In the genomic region with DNA sequence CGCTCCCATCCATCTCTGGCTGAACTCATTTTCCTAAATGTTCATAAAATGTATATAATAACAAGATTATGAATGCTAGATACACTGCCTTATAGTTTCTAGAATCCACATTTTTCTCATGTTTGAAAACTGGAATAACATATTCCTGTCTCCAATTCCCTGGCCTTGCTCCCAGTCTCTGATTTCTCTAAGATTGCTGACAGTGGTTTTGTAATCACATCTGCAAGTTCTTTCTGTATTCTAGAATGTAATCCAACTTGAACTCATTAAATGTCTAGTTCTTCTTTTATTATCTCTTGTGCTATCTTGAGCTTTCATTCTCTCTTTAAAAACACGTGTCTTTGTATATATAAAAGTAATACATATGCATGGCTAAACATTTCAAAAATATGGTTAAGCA, we compare ENCODE assay signal across 26 cellular contexts.
DNase-seq lines count a peak whose midpoint lies in the region; ATAC-seq and TF ChIP-seq lines count a peak whose summit lies in the region.
"Had no signal": no experiment of that assay in that cellular context is flagged by ENCODE, and none has a peak within 500 bp of the region (broad histone marks: within the 10 kb centered on the region; RNA-seq: fewer than 3 reads in every experiment).

No MANE protein-coding gene starts in this region.

- H3K27me3 ChIP-seq in SK-N-SH (ENCODE audit: insufficient read depth) (no peaks in the 10 kb centered on the region), smooth muscle cell (ENCODE audit: low read depth) (no peaks in the 10 kb centered on the region)
- no peaks in the 10 kb centered on the region for H3K27me3 ChIP-seq in CD8-positive, alpha-beta memory T cell (ENCODE audit: insufficient read depth, low read length, poor library complexity, severe bottlenecking)
- H3K27me3 ChIP-seq: testis had no signal

- peaks cover 0 to 13% (median 5%) of the 10 kb centered on the region in 5 donors for H3K9me3 Mint-ChIP-seq in CD8-positive, alpha-beta memory T cell
- H3K9me3 Mint-ChIP-seq in WTC11, result no peaks in the 10 kb centered on the region

- H3K4me3 ChIP-seq in SK-N-SH (ENCODE audit: low read depth in 2 of 2, low read length in 1 of 2) (no peak overlapping the region), astrocyte of the cerebellum (ENCODE audit: low read depth, low read length) (no peak overlapping the region), fibroblast of pulmonary artery (replicated peaks; ENCODE audit: low read depth, low read length) (no peak overlapping the region), smooth muscle cell (no peak overlapping the region)
- H3K4me3 ChIP-seq in CD8-positive, alpha-beta memory T cell (ENCODE audit: low read length), result no peak overlapping the region
- H3K4me3 ChIP-seq: testis had no signal

- no peaks in the 10 kb centered on the region for H3K9me2 ChIP-seq in SK-N-SH

- no peaks in the 10 kb centered on the region for H3K36me3 Mint-ChIP-seq in CD8-positive, alpha-beta memory T cell
- H3K36me3 Mint-ChIP-seq in WTC11, result no peaks in the 10 kb centered on the region
- H3K36me3 Mint-ChIP-seq: natural killer cell treated with Interleukin-12 subunit alpha and Interleukin-12 subunit beta and Interleukin-15 and Interleukin-18, amount 100 ng/mL, for 72 hours; stimulated activated naive B cell treated with anti-CD40 and anti-IgM and Interleukin-4, amounts not matched to agents 10 μg/mL and 1 μg/mL and 100 μg/mL, for 72 hours had no signal

- H4K20me1 ChIP-seq in SK-N-SH (ENCODE audit: insufficient read depth) (no peaks in the 10 kb centered on the region), smooth muscle cell (ENCODE audit: low read depth) (no peaks in the 10 kb centered on the region)

- 0 out of 4 replicates have a peak, but pooled peaks of 1 of the 2 experiments have one; percentile 15 for TF ChIP-seq EP300 in SK-N-SH (IDR thresholded peaks at IDR 0.05; ENCODE audit: borderline replicate concordance in 1 of 2, low read depth in 1 of 2, low read length in 1 of 2)

- no peaks in the 10 kb centered on the region for H3K79me2 ChIP-seq in SK-N-SH (ENCODE audit: insufficient read depth)
- no peaks in the 10 kb centered on the region for H3K79me2 ChIP-seq in smooth muscle cell (ENCODE audit: low read depth)

- H3K9me3 ChIP-seq in SK-N-SH (no peaks in the 10 kb centered on the region), smooth muscle cell (replicated peaks; ENCODE audit: low read depth) (no peaks in the 10 kb centered on the region)
- no peaks in the 10 kb centered on the region for H3K9me3 ChIP-seq in CD8-positive, alpha-beta memory T cell (ENCODE audit: low read length)
- H3K9me3 ChIP-seq: testis had no signal

- no peak overlapping the region for H3K4me3 Mint-ChIP-seq in CD8-positive, alpha-beta memory T cell
- no peak overlapping the region for H3K4me3 Mint-ChIP-seq in WTC11
- H3K4me3 Mint-ChIP-seq: activated CD8-positive, alpha-beta T cell treated with anti-CD3 and anti-CD28 coated beads, Interleukin-2, amount 10 ng/mL, durations not matched to agents 7 days and 5 days; activated naive CD4-positive, alpha-beta T cell treated with anti-CD3 and anti-CD28 coated beads for 36 hours; CD4-positive, alpha-beta T cell; natural killer cell treated with Interleukin-12 subunit alpha and Interleukin-12 subunit beta and Interleukin-15 and Interleukin-18, amount 100 ng/mL, for 72 hours; stimulated activated naive B cell treated with anti-CD40 and anti-IgM and Interleukin-4, amounts not matched to agents 10 μg/mL and 1 μg/mL and 100 μg/mL, for 72 hours had no signal

- H3K4me1 ChIP-seq in SK-N-SH (ENCODE audit: control insufficient read depth in 1 of 2, insufficient read depth in 2 of 2, low read depth in 1 of 2, low read length in 1 of 2) (peaks cover 5 to 6% of the 10 kb centered on the region in 2 experiments; a peak in 3 of 4 replicates), smooth muscle cell (ENCODE audit: low read depth) (peaks cover 12% of the 10 kb centered on the region)
- no peaks in the 10 kb centered on the region for H3K4me1 ChIP-seq in CD8-positive, alpha-beta memory T cell (ENCODE audit: insufficient read depth, low read length)

- 48% methylated on average over 2 of the region's 2 CpGs for WGBS in SK-N-SH (ENCODE audit: low lambda C conversion rate)
- 56% methylated on average over 2 of the region's 2 CpGs for WGBS in smooth muscle cell (ENCODE audit: low lambda C conversion rate)

- no peak overlapping the region for H3K27ac Mint-ChIP-seq in CD8-positive, alpha-beta memory T cell
- H3K27ac Mint-ChIP-seq in WTC11, result no peak overlapping the region
- H3K27ac Mint-ChIP-seq: activated CD8-positive, alpha-beta T cell treated with anti-CD3 and anti-CD28 coated beads, Interleukin-2, amount 10 ng/mL, durations not matched to agents 7 days and 5 days; activated naive CD4-positive, alpha-beta T cell treated with anti-CD3 and anti-CD28 coated beads for 36 hours; CD4-positive, alpha-beta T cell; natural killer cell treated with Interleukin-12 subunit alpha and Interleukin-12 subunit beta and Interleukin-15 and Interleukin-18, amount 100 ng/mL, for 72 hours; stimulated activated naive B cell treated with anti-CD40 and anti-IgM and Interleukin-4, amounts not matched to agents 10 μg/mL and 1 μg/mL and 100 μg/mL, for 72 hours had no signal

- no peaks in the 10 kb centered on the region for H3K4me1 Mint-ChIP-seq in CD8-positive, alpha-beta memory T cell
- peaks cover 32% of the 10 kb centered on the region for H3K4me1 Mint-ChIP-seq in WTC11
- H3K4me1 Mint-ChIP-seq: stimulated activated naive B cell treated with anti-CD40 and anti-IgM and Interleukin-4, amounts not matched to agents 10 μg/mL and 1 μg/mL and 100 μg/mL, for 72 hours had no signal

- H3K9ac ChIP-seq in SK-N-SH, result no peak overlapping the region
- no peak overlapping the region for H3K9ac ChIP-seq in smooth muscle cell (ENCODE audit: low read depth)

- no peak overlapping the region for H3K4me2 ChIP-seq in SK-N-SH
- peak overlapping the region; percentile 57 for H3K4me2 ChIP-seq in smooth muscle cell

- POLR2A ChIA-PET in SK-N-SH (lab: Yijun Ruan, JAX) (no interaction called here), WTC11 (lab: Charles Lee) (no interaction called here)
- POLR2A ChIA-PET in CD8-positive, alpha-beta memory T cell (lab: Charles Lee), result no interaction called here

- in situ Hi-C loops in astrocyte of the cerebellum (cut with HindIII; ENCODE audit: low sequenced_read_pairs), result no loop called here

- H3K27ac ChIP-seq in SK-N-SH (ENCODE audit: low read depth in 2 of 2, low read length in 1 of 2), result peak overlapping the region in 1 of 2 experiments; percentile 60; a peak in 2 of 4 replicates
- H3K27ac ChIP-seq in smooth muscle cell (ENCODE audit: low read depth), result peak overlapping the region; percentile 22
- no peak overlapping the region for H3K27ac ChIP-seq in CD8-positive, alpha-beta memory T cell (ENCODE audit: low read depth, low read length)
- H3K27ac ChIP-seq: 22Rv1, testis had no signal

- no peak for TF ChIP-seq RAD21 in SK-N-SH (IDR thresholded peaks at IDR 0.05; ENCODE audit: low read length)

- ATAC-seq in SK-N-SH treated with all-trans-retinoic acid at 6 μM for 48 hours (no peak; the same call in 2 of the 3 replicates), WTC11 (no peak)
- ATAC-seq: activated CD8-positive, alpha-beta T cell treated with anti-CD3 and anti-CD28 coated beads, Interleukin-2, amount 10 ng/mL, durations not matched to agents 7 days and 5 days; natural killer cell treated with Interleukin-12 subunit alpha and Interleukin-12 subunit beta and Interleukin-15 and Interleukin-18, amount 100 ng/mL, for 72 hours; Panc1; stimulated activated naive B cell treated with anti-CD40 and anti-IgM and Interleukin-4, amounts not matched to agents 10 μg/mL and 1 μg/mL and 100 μg/mL, for 72 hours had no signal

- H3K27me3 Mint-ChIP-seq in CD8-positive, alpha-beta memory T cell, result no peaks in the 10 kb centered on the region
- no peaks in the 10 kb centered on the region for H3K27me3 Mint-ChIP-seq in WTC11 (ENCODE audit: low read depth)
- H3K27me3 Mint-ChIP-seq: CD4-positive, alpha-beta T cell; natural killer cell treated with Interleukin-12 subunit alpha and Interleukin-12 subunit beta and Interleukin-15 and Interleukin-18, amount 100 ng/mL, for 72 hours; stimulated activated naive B cell treated with anti-CD40 and anti-IgM and Interleukin-4, amounts not matched to agents 10 μg/mL and 1 μg/mL and 100 μg/mL, for 72 hours had no signal

- H3K36me3 ChIP-seq in SK-N-SH (replicated peaks in 1 of 2; ENCODE audit: control insufficient read depth in 1 of 2, insufficient read depth in 2 of 2, low read length in 1 of 2) (no peaks in the 10 kb centered on the region), smooth muscle cell (ENCODE audit: low read depth) (no peaks in the 10 kb centered on the region)
- no peaks in the 10 kb centered on the region for H3K36me3 ChIP-seq in CD8-positive, alpha-beta memory T cell (ENCODE audit: insufficient read depth, low read length)

- H3F3A ChIP-seq in SK-N-SH (replicated peaks; ENCODE audit: insufficient read depth) (peaks cover 9% of the 10 kb centered on the region), smooth muscle cell (ENCODE audit: low read depth) (peaks cover 12% of the 10 kb centered on the region)

- H2AFZ ChIP-seq in SK-N-SH (ENCODE audit: low read depth), result no peak overlapping the region
- H2AFZ ChIP-seq in smooth muscle cell (ENCODE audit: low read depth), result no peak overlapping the region

- DNase-seq in SK-N-SH (no peak), astrocyte of the cerebellum (ENCODE audit: low read depth) (peak; percentile 37), fibroblast of pulmonary artery (ENCODE audit: low read depth) (peak; percentile 46), smooth muscle cell (lab: John Stamatoyannopoulos, UW; ENCODE audit: unreplicated experiment) (no peak), WTC11 (ENCODE audit: low spot score) (no peak), NCI-H2196 treated with DMSO at 0.1 percent for 48 hours (lab: John Stamatoyannopoulos, UW; ENCODE audit: unreplicated experiment) (no peak)
- no peak for DNase-seq in CD8-positive, alpha-beta memory T cell
- DNase-seq: activated CD4-positive, alpha-beta T cell treated with anti-CD3 and anti-CD28 coated beads for 4 hours; activated CD8-positive, alpha-beta T cell treated with anti-CD3 and anti-CD28 coated beads, Interleukin-2, amount 10 ng/mL, durations not matched to agents 7 days and 5 days; activated naive CD4-positive, alpha-beta T cell treated with anti-CD3 and anti-CD28 coated beads for 36 hours; amygdala; CD4-positive, alpha-beta T cell; cortex of kidney; Kasumi-1; NCI-H1417 treated with DMSO at 0.1 percent for 48 hours; NCI-H2081 treated with DMSO at 0.1 percent for 48 hours; NCI-H226; NCI-H69; SHP77 treated with DMSO at 0.1 percent for 48 hours; stimulated activated naive B cell treated with anti-CD40 and anti-IgM and Interleukin-4, amounts not matched to agents 10 μg/mL and 1 μg/mL and 100 μg/mL, for 72 hours; T-helper 9 cell; testis had no signal

- TF ChIP-seq CTCF in SK-N-SH (IDR thresholded peaks at IDR 0.05) (no peak), astrocyte of the cerebellum (IDR thresholded peaks at IDR 0.05; ENCODE audit: low read depth, low read length, missing control alignments) (no peak), fibroblast of pulmonary artery (IDR thresholded peaks at IDR 0.05; ENCODE audit: low read length, missing control alignments) (no peak), smooth muscle cell (IDR thresholded peaks at IDR 0.05; ENCODE audit: borderline replicate concordance, insufficient read depth, poor library complexity, severe bottlenecking) (no peak), WTC11 (IDR thresholded peaks at IDR 0.05) (no peak)

- CTCF ChIA-PET in SK-N-SH (lab: Yijun Ruan, JAX), result interaction anchor here (0.9 kb wide), 1 partner anchor 242 kb away, joined by 3 read pairs; no protein-coding TSS in a partner anchor
- CTCF ChIA-PET in CD8-positive, alpha-beta memory T cell (lab: Charles Lee), result no interaction called here
- CTCF ChIA-PET in WTC11 (lab: Charles Lee), result interaction anchor here (1.5 kb wide), 1 partner anchor 373 kb away, joined by 3 read pairs; no protein-coding TSS in a partner anchor

Comparison
In these comparisons a context has a peak if more than half of its experiments do, and no peak if none do; other contexts are left out.
1. DNase-seq: peak in astrocyte of the cerebellum (single experiment) and fibroblast of pulmonary artery (single experiment); none in SK-N-SH (single experiment), smooth muscle cell (single experiment), CD8-positive, alpha-beta memory T cell (0 of 5), WTC11 (single experiment) and NCI-H2196 treated with DMSO at 0.1 percent for 48 hours (single experiment).